ENCODE assay signal across 8 cellular contexts in genomic region chr19:13118424-13119193, GRCh38. TPM values are rescaled to one million over a fixed set of nuclear protein-coding genes. Genes with fewer than 3 reads are reported as not detected.
A peak's percentile ranks its signal among the peaks of the same experiment; 100 is the strongest.
DNase-seq lines count a peak whose midpoint lies in the region; ATAC-seq and TF ChIP-seq lines count a peak whose summit lies in the region.

No MANE protein-coding gene starts in this region.

- peak overlapping the region; percentile 74 for H3K4me3 Mint-ChIP-seq in activated CD8-positive, alpha-beta memory T cell treated with anti-CD3 and anti-CD28 coated beads, Interleukin-2, amount 10 ng/mL, durations not matched to agents 7 days and 5 days

- no peak for TF ChIP-seq POLR2A in gastroesophageal sphincter (IDR thresholded peaks at IDR 0.05)

- 0 to 7% methylated on average over 1 to 3 of the region's 57 CpGs for WGBS in gastroesophageal sphincter (ENCODE audit: low coverage in 1 of 2), 2 donors

- DNase-seq in BE2C (peak; percentile 59), MG63 (peak; percentile 85)
- DNase-seq in activated CD8-positive, alpha-beta memory T cell treated with anti-CD3 and anti-CD28 coated beads, Interleukin-2, amount 10 ng/mL, durations not matched to agents 7 days and 5 days = peak; percentile 81

- H3K27me3 ChIP-seq in BE2C = no peaks in the 10 kb centered on the region
- no peaks in the 10 kb centered on the region for H3K27me3 ChIP-seq in MG63
- no peaks in the 10 kb centered on the region for H3K27me3 ChIP-seq in gastroesophageal sphincter
- no peaks in the 10 kb centered on the region for H3K27me3 ChIP-seq in parathyroid adenoma (ENCODE audit: control insufficient read depth, insufficient read depth, low read length)

- peak overlapping the region; percentile 83 for H3K4me2 ChIP-seq in parathyroid adenoma (ENCODE audit: low read length)

- H3K27me3 Mint-ChIP-seq in activated CD8-positive, alpha-beta memory T cell treated with anti-CD3 and anti-CD28 coated beads, Interleukin-2, amount 10 ng/mL, durations not matched to agents 7 days and 5 days = no peaks in the 10 kb centered on the region

- H3K27ac Mint-ChIP-seq in activated CD8-positive, alpha-beta memory T cell treated with anti-CD3 and anti-CD28 coated beads, Interleukin-2, amount 10 ng/mL, durations not matched to agents 7 days and 5 days = peak overlapping the region; percentile 76

- peak overlapping the region; percentile 87 for H3K4me3 ChIP-seq in BE2C (ENCODE audit: low read depth, low read length)
- H3K4me3 ChIP-seq in MG63 = peak overlapping the region; percentile 97
- H3K4me3 ChIP-seq in gastroesophageal sphincter = peak overlapping the region; percentile 76 to 98
- peak overlapping the region; percentile 68 for H3K4me3 ChIP-seq in parathyroid adenoma (ENCODE audit: low read depth, low read length)

- H2AFZ ChIP-seq in parathyroid adenoma = peak overlapping the region; percentile 61

- TF ChIP-seq CTCF in BE2C (IDR thresholded peaks at IDR 0.05; ENCODE audit: low read depth, low read length) (no peak), gastroesophageal sphincter (IDR thresholded peaks at IDR 0.05) (no peak), parathyroid adenoma (IDR thresholded peaks at IDR 0.05) (no peak)

- H3K79me2 ChIP-seq in parathyroid adenoma = peaks cover 21% of the 10 kb centered on the region

- H3K36me3 ChIP-seq in BE2C (peaks cover 28% of the 10 kb centered on the region), MG63 (peaks cover 70% of the 10 kb centered on the region), gastroesophageal sphincter (peaks cover 0 to 25% of the 10 kb centered on the region in 2 donors), parathyroid adenoma (ENCODE audit: control insufficient read depth, insufficient read depth, low read length) (no peaks in the 10 kb centered on the region)

- H3K4me1 Mint-ChIP-seq in activated CD8-positive, alpha-beta memory T cell treated with anti-CD3 and anti-CD28 coated beads, Interleukin-2, amount 10 ng/mL, durations not matched to agents 7 days and 5 days = peaks cover 61% of the 10 kb centered on the region

- peaks cover 5% of the 10 kb centered on the region for H3K4me1 ChIP-seq in BE2C
- peaks cover 3 to 54% (median 31%) of the 10 kb centered on the region in 3 donors for H3K4me1 ChIP-seq in gastroesophageal sphincter
- H3K4me1 ChIP-seq in parathyroid adenoma = peaks cover 14% of the 10 kb centered on the region

- peak overlapping the region; percentile 83 for H3K9ac ChIP-seq in parathyroid adenoma

- H3K36me3 Mint-ChIP-seq in activated CD8-positive, alpha-beta memory T cell treated with anti-CD3 and anti-CD28 coated beads, Interleukin-2, amount 10 ng/mL, durations not matched to agents 7 days and 5 days = peaks cover 1% of the 10 kb centered on the region

- H3K27ac ChIP-seq in gastroesophageal sphincter = peak overlapping the region in 3 of 4 donors; percentile 41 to 81 (median 73)
- peak overlapping the region; percentile 78 for H3K27ac ChIP-seq in parathyroid adenoma

- H3K9me3 ChIP-seq in BE2C (no peaks in the 10 kb centered on the region), MG63 (no peaks in the 10 kb centered on the region), gastroesophageal sphincter (no peaks in the 10 kb centered on the region), parathyroid adenoma (ENCODE audit: control insufficient read depth, low read length) (no peaks in the 10 kb centered on the region)

- no peak for TF ChIP-seq EP300 in gastroesophageal sphincter (IDR thresholded peaks at IDR 0.05)

- CTCF ChIA-PET in activated CD8-positive, alpha-beta memory T cell treated with anti-CD3 and anti-CD28 coated beads, Interleukin-2, amount 10 ng/mL, durations not matched to agents 7 days and 5 days (lab: Charles Lee) = interaction anchor here (0.8 to 3.7 kb wide), 11 partner anchors 9 to 77 kb away, joined by 3 to 32 read pairs (median 4); partner anchors contain the start of genes IER2 and STX10

- ATAC-seq in GM18519 (IDR thresholded peaks at IDR 0.05; ENCODE audit: low FRiP score, unreplicated experiment) (peak; percentile 6), gastroesophageal sphincter (peak; percentile 19), HG03159 (IDR thresholded peaks at IDR 0.05; ENCODE audit: unreplicated experiment) (no peak), GM19467 (IDR thresholded peaks at IDR 0.05; ENCODE audit: unreplicated experiment) (no peak)
- no peak for ATAC-seq in activated CD8-positive, alpha-beta memory T cell treated with anti-CD3 and anti-CD28 coated beads, Interleukin-2, amount 10 ng/mL, durations not matched to agents 7 days and 5 days

- no peaks in the 10 kb centered on the region for H3K9me3 Mint-ChIP-seq in activated CD8-positive, alpha-beta memory T cell treated with anti-CD3 and anti-CD28 coated beads, Interleukin-2, amount 10 ng/mL, durations not matched to agents 7 days and 5 days (ENCODE audit: low read depth)

RNA-seq across cellular contexts. Expression of gene NACC1, which starts 0.5 kb away (rescaled TPM):
- 97.8 TPM for polyA plus RNA-seq in BE2C (2012; ENCODE audit: insufficient read depth, insufficient read length, low read depth)
- 44.6 and 96.4 TPM in 2 replicates for total RNA-seq in MG63 (2014; rRNA removed; shearing (Covaris generic); ENCODE audit: low replicate concordance)
- total RNA-seq in activated CD8-positive, alpha-beta memory T cell treated with anti-CD3 and anti-CD28 coated beads, Interleukin-2, amount 10 ng/mL, durations not matched to agents 7 days and 5 days = 10 to 100 TPM; 82.2 to 96.0 TPM
- total RNA-seq in gastroesophageal sphincter = 10 to 100 TPM; 23.8 to 55.2 (median 26.2) TPM

RNA-seq across cellular contexts. Expression of gene TRMT1, which starts 2.1 kb away (rescaled TPM):
- polyA plus RNA-seq in BE2C (2012; ENCODE audit: insufficient read depth, insufficient read length, low read depth) = 98.5 TPM
- total RNA-seq in MG63 (2014; rRNA removed; shearing (Covaris generic); ENCODE audit: low replicate concordance) = 127 and 172 TPM in 2 replicates
- 10 to 100 TPM; 43.2 to 50.2 TPM for total RNA-seq in activated CD8-positive, alpha-beta memory T cell treated with anti-CD3 and anti-CD28 coated beads, Interleukin-2, amount 10 ng/mL, durations not matched to agents 7 days and 5 days
- total RNA-seq in gastroesophageal sphincter = 10 to 100 TPM; 25.7 to 30.0 (median 28.7) TPM

RNA-seq across cellular contexts. Expression of gene LYL1, which starts 16.0 kb away (rescaled TPM):
- polyA plus RNA-seq in BE2C (2012; ENCODE audit: insufficient read depth, insufficient read length, low read depth) = 75.7 TPM
- total RNA-seq in MG63 (2014; rRNA removed; shearing (Covaris generic); ENCODE audit: low replicate concordance) = not detected in 2 replicates
- under 1 TPM; 0.49 to 0.64 TPM for total RNA-seq in activated CD8-positive, alpha-beta memory T cell treated with anti-CD3 and anti-CD28 coated beads, Interleukin-2, amount 10 ng/mL, durations not matched to agents 7 days and 5 days
- 10 to 100 TPM in 2 of 4 donors, 1 to 10 TPM in 2; 9.9 to 11.8 (median 10.8) TPM for total RNA-seq in gastroesophageal sphincter

RNA-seq across cellular contexts. Expression of gene STX10, which starts 31.6 kb away (rescaled TPM):
- polyA plus RNA-seq in BE2C (2012; ENCODE audit: insufficient read depth, insufficient read length, low read depth) = 274 TPM
- 281 and 371 TPM in 2 replicates for total RNA-seq in MG63 (2014; rRNA removed; shearing (Covaris generic); ENCODE audit: low replicate concordance)
- total RNA-seq in activated CD8-positive, alpha-beta memory T cell treated with anti-CD3 and anti-CD28 coated beads, Interleukin-2, amount 10 ng/mL, durations not matched to agents 7 days and 5 days = 10 to 100 TPM; 58.6 to 70.1 TPM
- 10 to 100 TPM; 45.1 to 69.0 (median 53.0) TPM for total RNA-seq in gastroesophageal sphincter

RNA-seq across cellular contexts. Expression of gene IER2, which starts 31.6 kb away (rescaled TPM):
- polyA plus RNA-seq in BE2C (2012; ENCODE audit: insufficient read depth, insufficient read length, low read depth) = 291 TPM
- 39.0 and 80.1 TPM in 2 replicates for total RNA-seq in MG63 (2014; rRNA removed; shearing (Covaris generic); ENCODE audit: low replicate concordance)
- total RNA-seq in activated CD8-positive, alpha-beta memory T cell treated with anti-CD3 and anti-CD28 coated beads, Interleukin-2, amount 10 ng/mL, durations not matched to agents 7 days and 5 days = 100 to 1,000 TPM; 148 to 209 TPM
- total RNA-seq in gastroesophageal sphincter = 10 to 100 TPM; 33.8 to 62.1 (median 48.0) TPM

Comparison
In these comparisons a context has a peak if more than half of its experiments do, and no peak if none do; other contexts are left out.
1. ATAC-seq: peak in GM18519 (single experiment) and gastroesophageal sphincter (single experiment); none in activated CD8-positive, alpha-beta memory T cell treated with anti-CD3 and anti-CD28 coated beads, Interleukin-2, amount 10 ng/mL, durations not matched to agents 7 days and 5 days (single experiment), HG03159 (single experiment) and GM19467 (single experiment).
2. RNA of gene LYL1, which starts 16.0 kb away (total RNA-seq): 9.9 to 11.8 TPM in gastroesophageal sphincter; 0.49 to 0.64 TPM in activated CD8-positive, alpha-beta memory T cell treated with anti-CD3 and anti-CD28 coated beads, Interleukin-2, amount 10 ng/mL, durations not matched to agents 7 days and 5 days and not detected in MG63; every median in the first group is over 4 times any median in the second.
3. Peak in every context shown above with its lines, with median percentiles within 50 percentile points of each other: DNase-seq and H3K4me3 ChIP-seq.